In the genomic region with DNA sequence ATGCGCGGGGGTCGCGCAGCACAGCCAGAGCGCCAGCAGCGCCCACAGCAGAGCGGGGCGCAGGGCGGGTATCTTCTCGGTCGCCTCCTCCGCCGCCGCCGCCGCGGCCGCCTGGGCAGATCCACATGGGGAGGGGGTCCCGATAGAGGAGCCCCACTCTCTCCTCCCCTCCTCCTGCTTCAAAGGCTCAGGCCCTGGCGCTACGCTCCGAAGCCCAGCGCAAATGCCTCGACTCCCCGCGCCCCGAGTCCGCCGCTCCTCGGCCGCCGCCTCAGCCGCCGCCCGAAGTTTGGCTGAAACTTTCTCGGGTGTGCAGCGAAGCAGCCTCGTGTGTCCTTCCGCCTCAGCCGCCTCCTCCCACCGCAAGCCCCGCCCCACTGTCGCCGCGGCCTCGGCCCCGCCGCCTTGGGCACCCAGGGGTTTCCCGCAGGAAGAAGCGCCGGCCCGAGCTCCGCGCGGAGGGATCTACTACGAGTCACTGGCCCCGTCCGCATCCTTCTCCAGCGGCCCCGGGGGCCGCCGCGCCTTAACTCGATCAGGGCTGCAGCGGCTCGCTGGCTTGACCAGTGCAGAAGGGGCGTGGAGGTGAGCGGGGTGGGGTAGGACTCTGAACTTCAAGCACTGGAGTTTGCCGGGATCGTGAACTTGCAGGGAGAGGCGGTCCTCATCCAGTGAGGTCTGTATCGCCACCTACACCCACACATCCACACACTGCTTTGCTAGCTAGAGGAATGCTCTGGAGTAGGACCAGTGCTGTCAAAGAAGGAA, we compare ENCODE assay signal across 8 cellular contexts. TPM values are rescaled to one million over a fixed set of nuclear protein-coding genes. Genes with fewer than 3 reads are reported as not detected.
A peak's percentile ranks its signal among the peaks of the same experiment; 100 is the strongest.
DNase-seq lines count a peak whose midpoint lies in the region; ATAC-seq, FAIRE-seq and TF ChIP-seq lines count a peak whose summit lies in the region.
"Not testable (repeated sequence)": the region's sequence is repeated elsewhere in the genome, so short reads cannot be mapped to it uniquely, and the experiment has no call there.

A gene (minus strand): TSS at position 312 of the 768 bp plus-strand sequence. CDS start 39,684 bp downstream, outside the sequence.

- FAIRE-seq in A204.1 (lab: Jason Lieb, UNC): peak; percentile 41

- H3K4me3 ChIP-seq in GM23338 (peak within 1 kb of the TSS; percentile 56), Panc1 (ENCODE audit: low read depth in 2 of 2, low read length in 2 of 2) (peak within 1 kb of the TSS; percentile 48 to 53), brain microvascular endothelial cell (ENCODE audit: low read depth, low read length) (peak within 1 kb of the TSS; percentile 61)

- not testable (repeated sequence) for TF ChIP-seq CTCF in GM23338 (conservative IDR thresholded peaks at IDR 0.05; ENCODE audit: low read depth in 2 of 2); Panc1 (IDR thresholded peaks at IDR 0.05); brain microvascular endothelial cell (IDR thresholded peaks at IDR 0.05; ENCODE audit: low read depth, low read length, missing control alignments); nephron progenitor cell (IDR thresholded peaks at IDR 0.05)

- not testable (repeated sequence) for H3K9me3 Mint-ChIP-seq in GM23338, nephron progenitor cell

- not testable (repeated sequence) for H3K9me2 ChIP-seq in GM23338 (ENCODE audit: insufficient read depth)

- intact Hi-C loops in Panc1 (cut with micrococcal nuclease; ENCODE audit: unreplicated experiment); cardiac septum (cut with DNase I): not testable (repeated sequence)

- H3K9me3 ChIP-seq in Panc1 (ENCODE audit: control insufficient read depth, insufficient read depth, low read depth, low read length): not testable (repeated sequence)

- peak within 1 kb of the TSS; percentile 73; the same call in 1 of the 2 replicates for H3K4me2 ChIP-seq in GM23338

- not testable (repeated sequence) for H3K4me1 Mint-ChIP-seq in GM23338, nephron progenitor cell

- not testable (repeated sequence) for H3K27me3 ChIP-seq in GM23338 (ENCODE audit: insufficient read depth); Panc1 (ENCODE audit: control insufficient read depth, insufficient read depth, low read length); brain microvascular endothelial cell (replicated peaks)

- not testable (repeated sequence) for DNase-seq in GM23338 (ENCODE audit: low spot score); Panc1 (ENCODE audit: low read depth, low spot score)
- peak; percentile 86 for DNase-seq in activated CD8-positive, alpha-beta memory T cell treated with anti-CD3 and anti-CD28 coated beads for 24 hours
- DNase-seq in brain microvascular endothelial cell: peak; percentile 18
- DNase-seq in cardiac septum (ENCODE audit: low spot score): peak; percentile 75
- peak; percentile 29 for DNase-seq in nephron progenitor cell
- peak; percentile 32 to 37 for DNase-seq in stimulated activated CD4-positive, alpha-beta T cell treated with anti-CD3 and anti-CD28 coated beads, Interleukin-4, amount 100 ng/mL, for 4 hours

- not testable (repeated sequence) for H3K27ac Mint-ChIP-seq in GM23338, nephron progenitor cell

- H2AFZ ChIP-seq in GM23338: not testable (repeated sequence)

- H3K4me1 ChIP-seq in GM23338 (ENCODE audit: insufficient read depth); Panc1 (ENCODE audit: control insufficient read depth, insufficient read depth, low read length): not testable (repeated sequence)

- in situ Hi-C loops in Panc1 (cut with HindIII; ENCODE audit: low pct_unique_long_range_greater_than_20kb, low sequenced_read_pairs); brain microvascular endothelial cell (cut with HindIII; ENCODE audit: low pct_ligation_motif_present, low sequenced_read_pairs): not testable (repeated sequence)

- CTCF ChIA-PET in Panc1 (lab: Charles Lee): not testable (repeated sequence)

- POLR2A ChIA-PET in Panc1 (lab: Charles Lee): not testable (repeated sequence)

- H3K36me3 ChIP-seq in GM23338 (ENCODE audit: insufficient read depth); Panc1 (ENCODE audit: control insufficient read depth, insufficient read depth, low read length); brain microvascular endothelial cell (replicated peaks): not testable (repeated sequence)

- ATAC-seq in GM23338: peak; percentile 100
- peak; percentile 100 for ATAC-seq in Panc1

- not testable (repeated sequence) for BruUV-seq in Panc1 (replicated peaks; lab: Mats Ljungman, UMichigan)

- H3K27ac ChIP-seq in GM23338 (ENCODE audit: low read depth): not testable (repeated sequence)
- H3K27ac ChIP-seq in Panc1 (ENCODE audit: low read length): 0 out of 2 replicates have a peak within 1 kb of the TSS, but pooled peaks have one; percentile 44
- peak within 1 kb of the TSS; percentile 75 for H3K27ac ChIP-seq in brain microvascular endothelial cell

- not testable (repeated sequence) for H3K27me3 Mint-ChIP-seq in GM23338 (ENCODE audit: insufficient read depth, low read depth, poor library complexity); nephron progenitor cell (ENCODE audit: low read depth, poor library complexity)

- peak within 1 kb of the TSS; percentile 68 for H3K4me3 Mint-ChIP-seq in GM23338
- peak within 1 kb of the TSS; percentile 81 for H3K4me3 Mint-ChIP-seq in nephron progenitor cell

- not testable (repeated sequence) for H3F3A ChIP-seq in GM23338 (replicated peaks; ENCODE audit: low read depth)

- not testable (repeated sequence) for H4K20me1 ChIP-seq in GM23338 (replicated peaks; ENCODE audit: insufficient read depth)

- H3K79me2 ChIP-seq in GM23338 (replicated peaks; ENCODE audit: insufficient read depth): not testable (repeated sequence)

- not testable (repeated sequence) for H3K36me3 Mint-ChIP-seq in GM23338 (ENCODE audit: low read depth); nephron progenitor cell (ENCODE audit: low read depth)

RNA-seq across cellular contexts. Expression of the gene that starts here (rescaled TPM):
- 12.1 and 13.4 TPM in 2 replicates for total RNA-seq in GM23338 (2014; rRNA removed; shearing (Covaris generic))
- polyA plus RNA-seq in GM23338 (2016; fragmentation: Nextera tagmentation; extraction: Ambion mirVana): 3.6 and 5.1 TPM in 2 replicates
- 30.0 TPM for total RNA-seq in Panc1 (2021; ENCODE audit: unreplicated experiment)
- 6.4 TPM for polyA plus RNA-seq in Panc1 (2012; ENCODE audit: insufficient read length)
- total RNA-seq in cardiac septum: 16.8 TPM
